Comparison of ENCODE assay signal across 27 cellular contexts in genomic region chr9:71612889-71613288, GRCh38.
"Had no signal": no experiment of that assay in that cellular context is flagged by ENCODE, and none has a peak within 500 bp of the region (broad histone marks: within the 10 kb centered on the region; RNA-seq: fewer than 3 reads in every experiment).

No MANE protein-coding gene starts in this region.

- DNase-seq: stimulated activated CD4-positive, alpha-beta T cell treated with anti-CD3 and anti-CD28 coated beads, Interleukin-2, amount 100 ng/mL, for 48 hours; stimulated activated CD4-positive, alpha-beta T cell treated with anti-CD3 and anti-CD28 coated beads, Interleukin-4, amount 100 ng/mL, for 1 hour; stimulated activated CD4-positive, alpha-beta T cell treated with anti-CD3 and anti-CD28 coated beads, Interleukin-4, amount 100 ng/mL, for 24 hours; stimulated activated CD4-positive, alpha-beta T cell treated with anti-CD3 and anti-CD28 coated beads, Interleukin-4, amount 100 ng/mL, for 4 hours; stimulated activated CD8-positive, alpha-beta memory T cell treated with anti-CD3 and anti-CD28 coated beads, Interleukin-4, amount 100 ng/mL, for 48 hours; stimulated activated naive B cell treated with anti-CD40 and anti-IgM and Interleukin-4, amounts not matched to agents 10 μg/mL and 1 μg/mL and 100 μg/mL, for 72 hours; stimulated activated naive CD4-positive, alpha-beta T cell; stimulated activated naive CD4-positive, alpha-beta T cell treated with Interleukin-2 at 50 U/mL for 16 hours; stimulated activated naive CD8-positive, alpha-beta T cell treated with anti-CD3 and anti-CD28 coated beads, Interleukin-15, amount 100 ng/mL, for 72 hours; stimulated activated naive CD8-positive, alpha-beta T cell treated with anti-CD3 and anti-CD28 coated beads, Interleukin-15, Interleukin-2, amounts not matched to agents 100 U/mL and 50 U/mL, for 24 hours; stomach; substantia nigra; testis; thyroid gland; tibial artery; transverse colon; trophoblast cell; upper lobe of left lung; upper lobe of right lung; uterus had no signal

- H3K27ac ChIP-seq: stomach, suprapubic skin, testis, thoracic aorta, thyroid gland, tibial artery, tibial nerve, transverse colon, upper lobe of left lung, upper lobe of right lung, uterus, vagina had no signal

- H3K36me3 ChIP-seq: stomach, suprapubic skin, thoracic aorta, thyroid gland, tibial artery, tibial nerve, transverse colon, upper lobe of left lung, upper lobe of right lung, uterus, vagina had no signal

- ATAC-seq: stimulated activated effector memory CD8-positive, alpha-beta T cell treated with anti-CD3 and anti-CD28 coated beads, Interleukin-12 subunit alpha, Interleukin-12 subunit beta, amount 100 ng/mL, for 72 hours; stimulated activated memory B cell treated with anti-CD40 and anti-IgM and Interleukin-4, amounts not matched to agents 10 μg/mL and 1 μg/mL and 100 μg/mL, for 72 hours; stimulated activated naive B cell treated with anti-CD40 and anti-IgM and Interleukin-4, amounts not matched to agents 10 μg/mL and 1 μg/mL and 100 μg/mL, for 72 hours; stimulated activated naive CD8-positive, alpha-beta T cell treated with anti-CD3 and anti-CD28 coated beads, Interleukin-15, amount 100 ng/mL, for 72 hours; stimulated activated naive CD8-positive, alpha-beta T cell treated with anti-CD3 and anti-CD28 coated beads, Interleukin-15, Interleukin-2, amounts not matched to agents 100 U/mL and 50 U/mL, for 24 hours; upper lobe of right lung had no signal

- H3K4me3 ChIP-seq: stomach, suprapubic skin, testis, thoracic aorta, thyroid gland, tibial artery, tibial nerve, transverse colon, upper lobe of left lung, upper lobe of right lung, uterus, vagina had no signal

- H3K9me3 ChIP-seq: suprapubic skin, testis, thyroid gland, uterus, vagina had no signal

- H3K27me3 ChIP-seq: stomach, suprapubic skin, testis, thyroid gland, tibial artery, tibial nerve, transverse colon, upper lobe of left lung, upper lobe of right lung, uterus, vagina had no signal

- H3K4me1 ChIP-seq: stomach, testis, thyroid gland, tibial artery, transverse colon, upper lobe of left lung, upper lobe of right lung, uterus, vagina had no signal

- FAIRE-seq: urothelium cell line had no signal
